ENCODE assay signal across 1 cellular context in the genomic region with DNA sequence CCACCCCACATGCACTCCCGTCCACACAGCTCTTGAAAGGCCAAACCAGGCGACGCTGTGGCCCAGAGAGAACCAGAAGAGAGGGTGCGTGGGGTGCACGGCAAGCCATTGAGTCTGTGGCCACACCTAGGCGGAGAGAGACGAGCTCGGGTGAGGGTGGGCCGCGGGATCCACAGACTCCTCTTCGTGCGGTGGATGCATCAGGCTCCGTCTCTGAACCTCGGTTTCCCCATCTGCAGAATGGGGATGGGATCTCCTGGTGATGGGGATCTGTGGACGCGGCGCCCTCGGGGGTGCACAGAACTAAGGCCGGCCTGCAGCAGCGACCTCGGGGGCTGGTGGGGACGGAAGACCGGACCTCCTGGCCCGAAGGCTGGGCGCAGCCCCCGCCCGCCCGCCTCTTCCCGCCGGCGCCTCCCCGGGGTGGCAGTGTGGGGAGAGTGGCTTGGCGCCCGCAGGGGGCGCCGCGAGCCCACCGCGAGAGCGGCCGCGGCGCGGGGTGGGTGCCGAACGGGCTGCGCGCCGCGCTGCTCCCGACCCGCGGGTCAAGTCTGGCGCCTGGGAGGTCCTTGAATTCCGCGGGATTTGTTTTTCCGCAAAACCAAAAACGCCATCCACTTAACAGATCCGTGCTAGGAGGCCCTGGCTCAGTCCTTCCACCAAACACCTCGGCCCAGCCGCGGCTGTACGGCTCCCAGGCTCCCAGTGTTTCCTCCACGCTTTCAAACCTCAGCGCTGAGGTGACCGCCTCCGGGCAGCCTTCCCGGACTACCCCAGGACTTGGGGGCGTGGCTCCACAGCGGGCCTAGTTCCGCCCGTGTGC.
TF ChIP-seq lines count a peak whose summit lies in the region.

No MANE protein-coding gene starts in this region.

TF ChIP-seq in A549, 52 proteins besides CTCF, POLR2A, EP300 and RAD21 (continued from another document):
- TF ChIP-seq ZSCAN20 (CRISPR knock-in tag; IDR thresholded peaks at IDR 0.05): no peak
- TF ChIP-seq, protein P1, sequence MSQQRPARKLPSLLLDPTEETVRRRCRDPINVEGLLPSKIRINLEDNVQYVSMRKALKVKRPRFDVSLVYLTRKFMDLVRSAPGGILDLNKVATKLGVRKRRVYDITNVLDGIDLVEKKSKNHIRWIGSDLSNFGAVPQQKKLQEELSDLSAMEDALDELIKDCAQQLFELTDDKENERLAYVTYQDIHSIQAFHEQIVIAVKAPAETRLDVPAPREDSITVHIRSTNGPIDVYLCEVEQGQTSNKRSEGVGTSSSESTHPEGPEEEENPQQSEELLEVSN (IDR thresholded peaks at IDR 0.05; ENCODE audit: borderline replicate concordance, low read depth): peak; percentile 53; the same call in 1 of the 2 replicates
- peak; percentile 81 for TF ChIP-seq KDM1A (IDR thresholded peaks at IDR 0.05; ENCODE audit: low read depth)
- no peak for TF ChIP-seq MAZ (IDR thresholded peaks at IDR 0.05; ENCODE audit: borderline replicate concordance, low read depth, low read length)
